In genomic region chr3:135990903-135991302, GRCh38 we compare ENCODE assay signal across 17 cellular contexts. TPM values are rescaled to one million over a fixed set of nuclear protein-coding genes. Genes with fewer than 3 reads are reported as not detected.
DNase-seq lines count a peak whose midpoint lies in the region; ATAC-seq and TF ChIP-seq lines count a peak whose summit lies in the region.
"Had no signal": no experiment of that assay in that cellular context is flagged by ENCODE, and none has a peak within 500 bp of the region (broad histone marks: within the 10 kb centered on the region; RNA-seq: fewer than 3 reads in every experiment).

No MANE protein-coding gene starts in this region.

- POLR2A ChIA-PET in MCF 10A (lab: Yijun Ruan, JAX), result interaction anchor here (0.8 to 1.0 kb wide), 2 partner anchors 17 to 60 kb away, joined by 3 to 6 read pairs; no protein-coding TSS in a partner anchor

- intact Hi-C loops in MCF 10A (cut with micrococcal nuclease) (no loop called here), breast epithelium (cut with DNase I; ENCODE audit: low total_unique reads) (no loop called here)

- H3K4me3 Mint-ChIP-seq in MCF 10A (ENCODE audit: unreplicated experiment), result no peak overlapping the region
- no peak overlapping the region for H3K4me3 Mint-ChIP-seq in mesothelial cell of epicardium
- H3K4me3 Mint-ChIP-seq: IgD-negative memory B cell had no signal

- H3K4me1 ChIP-seq in breast epithelium, result no peaks in the 10 kb centered on the region
- peaks cover 21% of the 10 kb centered on the region for H3K4me1 ChIP-seq in RWPE2 (ENCODE audit: insufficient read depth, poor library complexity, severe bottlenecking)
- peaks cover 15% of the 10 kb centered on the region for H3K4me1 ChIP-seq in fibroblast of lung (ENCODE audit: control insufficient read depth, extremely low read depth, insufficient read depth, low read length)
- H3K4me1 ChIP-seq in skeletal muscle tissue (ENCODE audit: control insufficient read depth in 3 of 3, insufficient read depth in 3 of 3, low read length in 3 of 3), result peaks cover 7 to 16% (median 10%) of the 10 kb centered on the region in 3 donors

- no peak overlapping the region for H3K4me2 ChIP-seq in fibroblast of lung (ENCODE audit: extremely low read depth, insufficient read depth, low read length)

- no peaks in the 10 kb centered on the region for H4K20me1 ChIP-seq in fibroblast of lung (ENCODE audit: control insufficient read depth, extremely low read depth, insufficient read depth, low read length)
- H4K20me1 ChIP-seq: BLaER1 treated with 17β-estradiol and CSF1 and Interleukin-3, amounts not matched to agents 10 nM and 100 nM had no signal

- H3K9ac ChIP-seq in fibroblast of lung (ENCODE audit: insufficient read depth, low read length), result no peak overlapping the region
- H3K9ac ChIP-seq in skeletal muscle tissue (ENCODE audit: low read depth in 1 of 3, low read length in 3 of 3), result no peak overlapping the region
- H3K9ac ChIP-seq: BLaER1 treated with 17β-estradiol and CSF1 and Interleukin-3, amounts not matched to agents 10 nM and 100 nM had no signal

- H3K27ac Mint-ChIP-seq in MCF 10A (ENCODE audit: low read depth, unreplicated experiment), result peak overlapping the region; percentile 8
- H3K27ac Mint-ChIP-seq in mesothelial cell of epicardium, result no peak overlapping the region
- H3K27ac Mint-ChIP-seq: IgD-negative memory B cell had no signal

- TF ChIP-seq POLR2A in breast epithelium (IDR thresholded peaks at IDR 0.05), result no peak

- no peaks in the 10 kb centered on the region for H3K9me3 Mint-ChIP-seq in MCF 10A (ENCODE audit: unreplicated experiment)
- H3K9me3 Mint-ChIP-seq in mesothelial cell of epicardium, result no peaks in the 10 kb centered on the region

- no peaks in the 10 kb centered on the region for H3K27me3 Mint-ChIP-seq in MCF 10A (ENCODE audit: insufficient read depth, unreplicated experiment)
- H3K27me3 Mint-ChIP-seq in mesothelial cell of epicardium (ENCODE audit: low read depth), result no peaks in the 10 kb centered on the region
- H3K27me3 Mint-ChIP-seq: IgD-negative memory B cell had no signal

- TF ChIP-seq CTCF in MCF 10A (IDR thresholded peaks at IDR 0.05; ENCODE audit: unreplicated experiment), result no peak
- no peak for TF ChIP-seq CTCF in breast epithelium (IDR thresholded peaks at IDR 0.05)
- TF ChIP-seq CTCF in RWPE2 (IDR thresholded peaks at IDR 0.05; ENCODE audit: poor library complexity, severe bottlenecking), result no peak
- TF ChIP-seq CTCF in fibroblast of lung (conservative IDR thresholded peaks at IDR 0.05 in 1 of 2, IDR thresholded peaks at IDR 0.05 in 1 of 2; ENCODE audit: low read depth in 1 of 2, low read length in 2 of 2), result no peak
- TF ChIP-seq CTCF in mesothelial cell of epicardium (IDR thresholded peaks at IDR 0.05; ENCODE audit: unreplicated experiment), result no peak

- CTCF ChIA-PET in MCF 10A (lab: Yijun Ruan, JAX), result interaction anchor here (0.6 to 1.6 kb wide), 4 partner anchors 51 to 274 kb away, joined by 3 to 6 read pairs (median 4); no protein-coding TSS in a partner anchor

- H3K27me3 ChIP-seq in breast epithelium (no peaks in the 10 kb centered on the region), RWPE2 (ENCODE audit: insufficient read depth, poor library complexity, severe bottlenecking) (no peaks in the 10 kb centered on the region), fibroblast of lung (ENCODE audit: control insufficient read depth, insufficient read depth, low read length) (no peaks in the 10 kb centered on the region), skeletal muscle tissue (ENCODE audit: control insufficient read depth in 3 of 3, insufficient read depth in 3 of 3, low read length in 3 of 3) (no peaks in the 10 kb centered on the region)
- H3K27me3 ChIP-seq: BLaER1 treated with 17β-estradiol and CSF1 and Interleukin-3, amounts not matched to agents 10 nM and 100 nM had no signal

- H3K9me3 ChIP-seq in breast epithelium (no peaks in the 10 kb centered on the region), RWPE2 (ENCODE audit: severe bottlenecking) (no peaks in the 10 kb centered on the region), fibroblast of lung (ENCODE audit: control insufficient read depth, insufficient read depth, low read depth, low read length) (no peaks in the 10 kb centered on the region), skeletal muscle tissue (ENCODE audit: control insufficient read depth in 3 of 3, low read length in 3 of 3) (no peaks in the 10 kb centered on the region)
- H3K9me3 ChIP-seq: BLaER1 treated with 17β-estradiol and CSF1 and Interleukin-3, amounts not matched to agents 10 nM and 100 nM had no signal

- DNase-seq in MCF 10A (ENCODE audit: unreplicated experiment) (no peak), breast epithelium (ENCODE audit: low spot score in 2 of 2) (no peak), RWPE2 (ENCODE audit: low spot score) (no peak), fibroblast of lung (ENCODE audit: low read depth in 2 of 2) (no peak), mesothelial cell of epicardium (ENCODE audit: low spot score in 2 of 2, unreplicated experiment in 2 of 2) (no peak), D341Med (ENCODE audit: low spot score) (no peak), 8988T (no peak)
- DNase-seq: DMS 273 treated with DMSO at 0.1 percent for 48 hours, NCI-H1417, NCI-H1930, NCI-H2171 treated with DMSO at 0.1 percent for 48 hours, NCI-H774 had no signal

- BruUV-seq in MCF 10A (replicated peaks; lab: Mats Ljungman, UMichigan), result no TSS peak

- no peak overlapping the region for H2AFZ ChIP-seq in fibroblast of lung (ENCODE audit: low read length)

- H3K4me3 ChIP-seq in breast epithelium (no peak overlapping the region), RWPE2 (ENCODE audit: severe bottlenecking) (no peak overlapping the region), fibroblast of lung (replicated peaks in 1 of 4; ENCODE audit: control extremely low read depth in 1 of 4, insufficient read depth in 1 of 4, low read depth in 3 of 4, low read length in 4 of 4) (no peak overlapping the region), skeletal muscle tissue (ENCODE audit: low read length in 3 of 3) (no peak overlapping the region)
- H3K4me3 ChIP-seq: BLaER1 treated with 17β-estradiol and CSF1 and Interleukin-3, amounts not matched to agents 10 nM and 100 nM had no signal

- peaks cover 21% of the 10 kb centered on the region for H3K4me1 Mint-ChIP-seq in MCF 10A (ENCODE audit: insufficient read depth, unreplicated experiment)
- peaks cover 8% of the 10 kb centered on the region for H3K4me1 Mint-ChIP-seq in mesothelial cell of epicardium
- H3K4me1 Mint-ChIP-seq: IgD-negative memory B cell had no signal

- peaks cover 55% of the 10 kb centered on the region for H3K79me2 ChIP-seq in fibroblast of lung (ENCODE audit: control insufficient read depth, insufficient read depth, low read length)

- H3K36me3 ChIP-seq in breast epithelium, result no peaks in the 10 kb centered on the region
- no peaks in the 10 kb centered on the region for H3K36me3 ChIP-seq in RWPE2 (ENCODE audit: low read depth)
- H3K36me3 ChIP-seq in fibroblast of lung (ENCODE audit: control insufficient read depth, insufficient read depth, low read length), result peaks cover 1% of the 10 kb centered on the region
- no peaks in the 10 kb centered on the region for H3K36me3 ChIP-seq in skeletal muscle tissue (ENCODE audit: control insufficient read depth in 3 of 3, insufficient read depth in 3 of 3, low read length in 3 of 3)
- H3K36me3 ChIP-seq: BLaER1 treated with 17β-estradiol and CSF1 and Interleukin-3, amounts not matched to agents 10 nM and 100 nM had no signal

- ATAC-seq in RWPE2 (ENCODE audit: low read depth), result no peak
- ATAC-seq: Panc1 had no signal

- H3K27ac ChIP-seq in breast epithelium (no peak overlapping the region), RWPE2 (ENCODE audit: poor library complexity, severe bottlenecking) (peak overlapping the region; percentile 87), fibroblast of lung (ENCODE audit: insufficient read depth, low read length) (peak overlapping the region; percentile 60), skeletal muscle tissue (ENCODE audit: low read depth, low read length) (peak overlapping the region; percentile 26)
- H3K27ac ChIP-seq: 22Rv1; BLaER1 treated with 17β-estradiol and CSF1 and Interleukin-3, amounts not matched to agents 10 nM and 100 nM had no signal

- H3K36me3 Mint-ChIP-seq in MCF 10A (ENCODE audit: insufficient read depth, unreplicated experiment), result no peaks in the 10 kb centered on the region
- no peaks in the 10 kb centered on the region for H3K36me3 Mint-ChIP-seq in mesothelial cell of epicardium
- H3K36me3 Mint-ChIP-seq: IgD-negative memory B cell had no signal

RNA-seq across cellular contexts. Expression of gene PPP2R3A, which starts 25.4 kb away (rescaled TPM):
- total RNA-seq in MCF 10A (2022) (7.1 and 7.5 TPM in 2 replicates), breast epithelium (10 to 100 TPM; 10.4 to 43.6 (median 20.6) TPM), fibroblast of lung (10.5 and 17.5 TPM in 2 replicates), skeletal muscle tissue (45.9 TPM), mesothelial cell of epicardium (18.7 to 19.8 TPM (median 18.9 TPM) in 3 replicates)
- polyA plus RNA-seq in fibroblast of lung, result 18.3 and 20.9 TPM in 2 replicates
- 12.2 and 14.5 TPM in 2 replicates for polyA plus RNA-seq in fibroblast of lung (2012)
- 10.3 and 15.6 TPM in 2 replicates for polyA minus RNA-seq in fibroblast of lung (ENCODE audit: low replicate concordance)

Comparison
In these comparisons a context has a peak if more than half of its experiments do, and no peak if none do; other contexts are left out.
1. H3K27ac ChIP-seq: peak in RWPE2 (single experiment), fibroblast of lung (single experiment) and skeletal muscle tissue (single experiment); none in breast epithelium (0 of 2).